In genomic region chr13:73998631-73999030, GRCh38 we compare ENCODE assay signal across 11 cellular contexts.
DNase-seq lines count a peak whose midpoint lies in the region; ATAC-seq lines count a peak whose summit lies in the region.
"Had no signal": no experiment of that assay in that cellular context is flagged by ENCODE, and none has a peak within 500 bp of the region (broad histone marks: within the 10 kb centered on the region; RNA-seq: fewer than 3 reads in every experiment).

No MANE protein-coding gene starts in this region.

- no peaks in the 10 kb centered on the region for H3K9me3 Mint-ChIP-seq in activated CD4-positive, alpha-beta T cell treated with anti-CD3 and anti-CD28 coated beads for 36 hours (ENCODE audit: low read depth)
- H3K9me3 Mint-ChIP-seq in memory B cell = no peaks in the 10 kb centered on the region

- no peak for DNase-seq in activated CD4-positive, alpha-beta T cell treated with anti-CD3 and anti-CD28 coated beads for 36 hours
- DNase-seq in activated CD4-positive, alpha-beta T cell treated with anti-CD3 and anti-CD28 coated beads for 48 hours = no peak
- DNase-seq in memory B cell (ENCODE audit: low spot score in 2 of 2) (no peak), HPDE6-E6E7 (ENCODE audit: extremely low spot score) (no peak), inferior parietal cortex (ENCODE audit: extremely low spot score) (no peak), medulla oblongata (ENCODE audit: extremely low spot score) (no peak)
- DNase-seq: GDM1, SIG-M5, tibial artery had no signal

- intact Hi-C loops in activated CD4-positive, alpha-beta T cell treated with anti-CD3 and anti-CD28 coated beads for 36 hours (cut with DNase I, micrococcal nuclease) = loop anchor here in 1 of 2 experiments (5.0 kb wide), 2 partner anchors 241 to 289 kb away; no protein-coding TSS in a partner anchor

- no peak overlapping the region for H3K4me3 Mint-ChIP-seq in activated CD4-positive, alpha-beta T cell treated with anti-CD3 and anti-CD28 coated beads for 36 hours
- H3K4me3 Mint-ChIP-seq in memory B cell = no peak overlapping the region

- CTCF ChIA-PET in activated CD4-positive, alpha-beta T cell treated with anti-CD3 and anti-CD28 coated beads for 36 hours (lab: Charles Lee) = interaction anchor here (0.5 to 1.7 kb wide), 6 partner anchors 13 to 1221 kb away, joined by 3 to 5 read pairs (median 3); no protein-coding TSS in a partner anchor

- H3K4me1 Mint-ChIP-seq in activated CD4-positive, alpha-beta T cell treated with anti-CD3 and anti-CD28 coated beads for 36 hours = peaks cover 49% of the 10 kb centered on the region
- peaks cover 33% of the 10 kb centered on the region for H3K4me1 Mint-ChIP-seq in memory B cell

- H3K27ac Mint-ChIP-seq in activated CD4-positive, alpha-beta T cell treated with anti-CD3 and anti-CD28 coated beads for 36 hours = peak overlapping the region; percentile 55
- H3K27ac Mint-ChIP-seq in memory B cell = peak overlapping the region; percentile 77

- POLR2A ChIA-PET in activated CD4-positive, alpha-beta T cell treated with anti-CD3 and anti-CD28 coated beads for 36 hours (lab: Charles Lee) = interaction anchor here (0.9 kb wide), 1 partner anchor 13 kb away, joined by 9 read pairs; no protein-coding TSS in a partner anchor

- ATAC-seq in activated CD4-positive, alpha-beta T cell treated with anti-CD3 and anti-CD28 coated beads for 36 hours = peak; percentile 95
- peak; percentile 52 for ATAC-seq in GM21423 (IDR thresholded peaks at IDR 0.05; ENCODE audit: unreplicated experiment)
- ATAC-seq in HG03175 (IDR thresholded peaks at IDR 0.05; ENCODE audit: unreplicated experiment) = peak; percentile 90
- ATAC-seq in memory B cell (ENCODE audit: low read depth) = peak; percentile 53

- H3K27me3 Mint-ChIP-seq in activated CD4-positive, alpha-beta T cell treated with anti-CD3 and anti-CD28 coated beads for 36 hours = no peaks in the 10 kb centered on the region
- no peaks in the 10 kb centered on the region for H3K27me3 Mint-ChIP-seq in memory B cell

- H3K36me3 Mint-ChIP-seq in activated CD4-positive, alpha-beta T cell treated with anti-CD3 and anti-CD28 coated beads for 36 hours (ENCODE audit: low read depth) = peaks cover 2% of the 10 kb centered on the region
- peaks cover 12% of the 10 kb centered on the region for H3K36me3 Mint-ChIP-seq in memory B cell
